Comparison of ENCODE assay signal across 29 cellular contexts in genomic region chr2:171487803-171488259, GRCh38.
"Had no signal": no experiment of that assay in that cellular context is flagged by ENCODE, and none has a peak within 500 bp of the region (broad histone marks: within the 10 kb centered on the region; RNA-seq: fewer than 3 reads in every experiment).

No MANE protein-coding gene starts in this region.

- H3K4me3 Mint-ChIP-seq: activated naive CD8-positive, alpha-beta T cell; central memory CD8-positive, alpha-beta T cell; naive B cell; nephron progenitor cell; stimulated activated memory B cell treated with anti-CD40 and anti-IgM and Interleukin-4, amounts not matched to agents 10 μg/mL and 1 μg/mL and 100 μg/mL, for 72 hours; T-helper 2 cell treated with Interferon-gamma antibody and Interleukin-4, amounts not matched to agents 5 μg/mL and 100 μg/mL, for 36 hours had no signal

- H3K4me1 ChIP-seq: breast epithelium, gastroesophageal sphincter, left ventricle myocardium inferior, prostate gland, suprapubic skin had no signal

- H3K4me1 Mint-ChIP-seq: naive B cell; stimulated activated memory B cell treated with anti-CD40 and anti-IgM and Interleukin-4, amounts not matched to agents 10 μg/mL and 1 μg/mL and 100 μg/mL, for 72 hours had no signal

- H3K4me3 ChIP-seq: breast epithelium, dorsolateral prefrontal cortex, gastroesophageal sphincter, left ventricle myocardium inferior, ovary, prostate gland, sigmoid colon, smooth muscle cell, suprapubic skin had no signal

- H3K9me3 ChIP-seq: breast epithelium, gastroesophageal sphincter, left ventricle myocardium inferior, ovary, prostate gland, sigmoid colon, suprapubic skin had no signal

- DNase-seq: activated CD4-positive, alpha-beta T cell treated with anti-CD3 and anti-CD28 coated beads for 4 hours; activated CD4-positive, alpha-beta T cell treated with anti-CD3 and anti-CD28 coated beads, Interleukin-2, amount 50 U/mL, for 4 hours; activated effector memory CD4-positive, alpha-beta T cell treated with Interleukin-2 at 50 U/mL for 16 hours; activated naive CD4-positive, alpha-beta T cell treated with Interleukin-2 at 50 U/mL for 16 hours; activated T-cell treated with anti-CD3 and anti-CD28 coated beads for 4 hours; dorsolateral prefrontal cortex; effector memory CD4-positive, alpha-beta T cell; hypothalamus; left ventricle myocardium inferior; naive B cell; nephron progenitor cell; retina; sigmoid colon; stimulated activated CD4-positive, alpha-beta T cell treated with anti-CD3 and anti-CD28 coated beads, Interleukin-1b, Interleukin-23, amount 100 ng/mL, for 48 hours; stimulated activated CD4-positive, alpha-beta T cell treated with anti-CD3 and anti-CD28 coated beads, Interleukin-4, amount 100 ng/mL, for 4 hours; stimulated activated CD8-positive, alpha-beta memory T cell treated with anti-CD3 and anti-CD28 coated beads, Interleukin-4, amount 100 ng/mL, for 48 hours; T-helper 1 cell; trophoblast cell had no signal

- H3K9me3 Mint-ChIP-seq: central memory CD8-positive, alpha-beta T cell; stimulated activated memory B cell treated with anti-CD40 and anti-IgM and Interleukin-4, amounts not matched to agents 10 μg/mL and 1 μg/mL and 100 μg/mL, for 72 hours had no signal

- FAIRE-seq: urothelium cell line had no signal

- H3K36me3 ChIP-seq: breast epithelium, ovary, prostate gland had no signal

- H3K27me3 Mint-ChIP-seq: activated naive CD8-positive, alpha-beta T cell; central memory CD8-positive, alpha-beta T cell; naive B cell; stimulated activated memory B cell treated with anti-CD40 and anti-IgM and Interleukin-4, amounts not matched to agents 10 μg/mL and 1 μg/mL and 100 μg/mL, for 72 hours had no signal

- H3K27ac ChIP-seq: breast epithelium, dorsolateral prefrontal cortex, gastroesophageal sphincter, left ventricle myocardium inferior, ovary, prostate gland, sigmoid colon, suprapubic skin had no signal

- H3K27me3 ChIP-seq: breast epithelium, dorsolateral prefrontal cortex, gastroesophageal sphincter, ovary, sigmoid colon, suprapubic skin had no signal

- ATAC-seq: gastroesophageal sphincter; stimulated activated memory B cell treated with anti-CD40 and anti-IgM and Interleukin-4, amounts not matched to agents 10 μg/mL and 1 μg/mL and 100 μg/mL, for 72 hours had no signal
